ENCODE assay signal across 12 cellular contexts in genomic region chr10:94344522-94345122, GRCh38. TPM values are rescaled to one million over a fixed set of nuclear protein-coding genes. Genes with fewer than 3 reads are reported as not detected.
DNase-seq lines count a peak whose midpoint lies in the region; ATAC-seq, FAIRE-seq and TF ChIP-seq lines count a peak whose summit lies in the region.
"Had no signal": no experiment of that assay in that cellular context is flagged by ENCODE, and none has a peak within 500 bp of the region (broad histone marks: within the 10 kb centered on the region; RNA-seq: fewer than 3 reads in every experiment).

No MANE protein-coding gene starts in this region.

- no TSS peak for BruUV-seq in GM12878 (replicated peaks; lab: Mats Ljungman, UMichigan)

- H3K9ac ChIP-seq in GM12878 (ENCODE audit: control insufficient read depth, insufficient read depth, low read length): peak overlapping the region; percentile 3; the same call in 1 of the 2 replicates
- H3K9ac ChIP-seq: GM23248 had no signal

- FAIRE-seq in GM12878 (lab: Jason Lieb, UNC): peak; percentile 31
- FAIRE-seq: urothelium cell line had no signal

- H3K27ac ChIP-seq in GM12878 (ENCODE audit: control insufficient read depth, insufficient read depth): peak overlapping the region; percentile 73
- H3K27ac ChIP-seq: esophagus muscularis mucosa, GM23248 had no signal

- WGBS in GM12878 (ENCODE audit: insufficient coverage, insufficient replicate concordance, low lambda C conversion rate, missing lambda C conversion rate): 2% methylated on average over 6 of the region's 6 CpGs

- no peak for TF ChIP-seq POLR2A in GM12878 (IDR thresholded peaks at IDR 0.05; ENCODE audit: low read depth, low read length)

- ATAC-seq in GM18868 (IDR thresholded peaks at IDR 0.05; ENCODE audit: unreplicated experiment) (peak; percentile 97), GM21619 (IDR thresholded peaks at IDR 0.05; ENCODE audit: unreplicated experiment) (peak; percentile 96), HG03159 (IDR thresholded peaks at IDR 0.05; ENCODE audit: unreplicated experiment) (peak; percentile 96), GM12878 (peak; percentile 95), mucosa of descending colon (no peak)

- H3K4me3 ChIP-seq in GM12878: peak overlapping the region; percentile 16; the same call in 1 of the 2 replicates
- no peak overlapping the region for H3K4me3 ChIP-seq in mucosa of descending colon
- H3K4me3 ChIP-seq: esophagus muscularis mucosa, GM23248 had no signal

- DNase-seq in GM12878 (ENCODE audit: low read depth, low spot score) (peak; percentile 58), mucosa of descending colon (no peak), G401 (ENCODE audit: low spot score) (no peak), GDM1 (lab: John Stamatoyannopoulos, UW) (no peak), ecto neural progenitor cell (ENCODE audit: low spot score) (no peak)
- DNase-seq: GM23248, posterior cingulate gyrus had no signal

- H3K4me2 ChIP-seq in GM12878 (ENCODE audit: control insufficient read depth, insufficient read depth): peak overlapping the region; percentile 66

- no peaks in the 10 kb centered on the region for H3K27me3 ChIP-seq in GM12878 (replicated peaks in 1 of 2; ENCODE audit: control insufficient read depth in 2 of 2, insufficient read depth in 2 of 2, low read length in 1 of 2)
- H3K27me3 ChIP-seq: esophagus muscularis mucosa had no signal

- CTCF ChIA-PET in GM12878 (lab: Yijun Ruan, JAX): interaction anchor here (0.5 to 2.8 kb wide), 9 partner anchors 11 to 101 kb away, joined by 3 to 17 read pairs (median 4); partner anchors contain the start of gene NOC3L

- in situ Hi-C loops in GM12878 (cut with MboI) (no loop called here), G401 (cut with HindIII; ENCODE audit: low sequenced_read_pairs) (no loop called here)

- H3K9me3 ChIP-seq in GM12878 (replicated peaks; ENCODE audit: control insufficient read depth, insufficient read depth, low read length) (no peaks in the 10 kb centered on the region; the same call in 2 of the 3 replicates), mucosa of descending colon (no peaks in the 10 kb centered on the region)
- H3K9me3 ChIP-seq: esophagus muscularis mucosa had no signal

- peaks cover 3 to 14% of the 10 kb centered on the region in 2 experiments; a peak in 3 of 4 replicates for H3K36me3 ChIP-seq in GM12878 (ENCODE audit: control insufficient read depth in 2 of 2, insufficient read depth in 2 of 2, low read length in 1 of 2)
- no peaks in the 10 kb centered on the region for H3K36me3 ChIP-seq in mucosa of descending colon (ENCODE audit: low read depth)

- RAD21 ChIA-PET in GM12878 (lab: Charles Lee; ENCODE audit: unreplicated experiment): interaction anchor here (1.0 to 2.3 kb wide), 8 partner anchors 10 to 101 kb away, joined by 3 to 14 read pairs (median 4); partner anchors contain the start of gene NOC3L

- peak overlapping the region; percentile 42 for H2AFZ ChIP-seq in GM12878 (ENCODE audit: control insufficient read depth, low read depth, low read length)
- H2AFZ ChIP-seq: GM23248 had no signal

- TF ChIP-seq CTCF in GM12878 (IDR thresholded peaks at IDR 0.05 in 2 of 3, conservative IDR thresholded peaks at IDR 0.05 in 1 of 3; ENCODE audit: control insufficient read depth in 2 of 3, extremely low read depth in 1 of 3, insufficient read depth in 1 of 3, low read depth in 3 of 3, low read length in 3 of 3) (no peak), mucosa of descending colon (IDR thresholded peaks at IDR 0.05) (no peak)

- H4K20me1 ChIP-seq in GM12878 (ENCODE audit: control insufficient read depth, insufficient read depth): no peaks in the 10 kb centered on the region

- no peak for TF ChIP-seq RAD21 in GM12878 (IDR thresholded peaks at IDR 0.05; ENCODE audit: insufficient read depth, low read depth, low read length)

- intact Hi-C loops in GM12878 (cut with micrococcal nuclease; ENCODE audit: unreplicated experiment) (no loop called here), mucosa of descending colon (cut with DNase I, micrococcal nuclease) (no loop called here)

- H3K4me1 ChIP-seq in GM12878 (ENCODE audit: control insufficient read depth, insufficient read depth, low read length) (peaks cover 9% of the 10 kb centered on the region), mucosa of descending colon (ENCODE audit: low read depth) (no peaks in the 10 kb centered on the region)
- H3K4me1 ChIP-seq: esophagus muscularis mucosa had no signal

- POLR2A ChIA-PET in GM12878 (lab: Charles Lee): interaction anchor here (1.0 to 1.1 kb wide), 2 partner anchors 18 to 23 kb away, joined by 3 to 4 read pairs; partner anchors contain the start of gene NOC3L

- SMC1A ChIA-PET in GM12878 (lab: Charles Lee; ENCODE audit: uncharacterized antibody, unreplicated experiment): interaction anchor here (0.9 to 3.5 kb wide), 8 partner anchors 9 to 134 kb away, joined by 3 to 17 read pairs (median 8); partner anchors contain the start of genes NOC3L and TBC1D12

- peaks cover 2% of the 10 kb centered on the region for H3K79me2 ChIP-seq in GM12878 (ENCODE audit: control insufficient read depth, insufficient read depth, low read length)

- TF ChIP-seq EP300 in GM12878 (IDR thresholded peaks at IDR 0.05; ENCODE audit: borderline replicate concordance in 1 of 2, control insufficient read depth in 1 of 2, low read depth in 2 of 2, low read length in 2 of 2): peak in 1 of 2 experiments; percentile 68

TF ChIP-seq in GM12878, 131 proteins besides CTCF, POLR2A, EP300 and RAD21 (continues in another document):
- TF ChIP-seq SKIL (IDR thresholded peaks at IDR 0.05; ENCODE audit: low read depth, poor library complexity, severe bottlenecking): peak; percentile 73

RNA-seq across cellular contexts. Expression of gene NOC3L, which starts 18.1 kb away (rescaled TPM):
- total RNA-seq in GM12878 (2013; cell fraction: nucleolus; rRNA removed): 121 and 125 TPM in 2 replicates
- total RNA-seq in GM12878 (2014; rRNA removed): 37.4 and 47.5 TPM in 2 replicates
- 51.4 and 55.3 TPM in 2 replicates for total RNA-seq in GM12878 (2014; rRNA removed; fragmentation: Illumina TruSeq; extraction: Trizol)
- total RNA-seq in GM12878 (2021): 28.1 and 30.0 TPM in 2 replicates
- polyA plus RNA-seq in GM12878 (2011; ENCODE audit: low read depth): 8.7 TPM
- 50.1 and 81.7 TPM in 2 replicates for polyA plus RNA-seq in GM12878 (2011; rRNA removed)
- polyA plus RNA-seq in GM12878 (2011; cell fraction: cytosol; rRNA removed): 15.8 and 16.7 TPM in 2 replicates
- polyA plus RNA-seq in GM12878 (2011; cell fraction: nucleus; rRNA removed): 47.3 and 48.3 TPM in 2 replicates
- polyA plus RNA-seq in GM12878 (2012): 12.2 and 21.3 TPM in 2 replicates
- 42.7 and 51.8 TPM in 2 replicates for polyA plus RNA-seq in GM12878 (2014; fragmentation: Illumina TruSeq; extraction: Trizol)
- polyA plus RNA-seq in GM12878 (2014; fragmentation: Nextera tagmentation; extraction: Ambion mirVana): 10 to 100 TPM; 37.7 to 38.2 TPM
- 23.5 and 27.8 TPM in 2 replicates for polyA plus RNA-seq in GM12878 (2014; rRNA removed)
- 10 to 100 TPM; 43.1 to 47.3 TPM for polyA plus RNA-seq in GM12878 (2016; fragmentation: Nextera tagmentation; extraction: Ambion mirVana)
- 36.3 and 50.6 TPM in 2 replicates for polyA minus RNA-seq in GM12878 (2011; rRNA and poly(A)+ RNA removed)
- 16.1 and 16.7 TPM in 2 replicates for polyA minus RNA-seq in GM12878 (2011; cell fraction: cytosol; rRNA and poly(A)+ RNA removed)
- 28.5 and 32.4 TPM in 2 replicates for polyA minus RNA-seq in GM12878 (2011; cell fraction: nucleus; rRNA and poly(A)+ RNA removed)
- total RNA-seq in mucosa of descending colon: 10 to 100 TPM in 2 of 3 donors, 1 to 10 TPM in 1; 7.4 to 11.9 (median 10.2) TPM
- total RNA-seq in G401 (2014; rRNA removed; shearing (Covaris generic)): 27.7 and 48.2 TPM in 2 replicates

RNA-seq across cellular contexts. Expression of gene TBC1D12, which starts 57.7 kb away (rescaled TPM):
- total RNA-seq in GM12878 (2013; cell fraction: nucleolus; rRNA removed): 30.1 and 31.6 TPM in 2 replicates
- total RNA-seq in GM12878 (2014; rRNA removed) (5.5 and 7.6 TPM in 2 replicates), GM12878 (2014; rRNA removed; fragmentation: Illumina TruSeq; extraction: Trizol) (5.5 and 6.2 TPM in 2 replicates), GM12878 (2021) (4.8 and 5.3 TPM in 2 replicates), mucosa of descending colon (10 to 100 TPM; 13.6 to 20.2 (median 18.5) TPM)
- 1.4 TPM for polyA plus RNA-seq in GM12878 (2011; ENCODE audit: low read depth)
- polyA plus RNA-seq in GM12878 (2011; rRNA removed) (7.5 and 11.9 TPM in 2 replicates), GM12878 (2014; fragmentation: Illumina TruSeq; extraction: Trizol) (4.1 and 4.8 TPM in 2 replicates), GM12878 (2014; fragmentation: Nextera tagmentation; extraction: Ambion mirVana) (1 to 10 TPM; 3.3 TPM), GM12878 (2014; rRNA removed) (2.6 and 4.4 TPM in 2 replicates), GM12878 (2016; fragmentation: Nextera tagmentation; extraction: Ambion mirVana) (1 to 10 TPM; 2.9 to 3.5 TPM)
- 2.1 and 2.2 TPM in 2 replicates for polyA plus RNA-seq in GM12878 (2011; cell fraction: cytosol; rRNA removed)
- 4.6 and 5.6 TPM in 2 replicates for polyA plus RNA-seq in GM12878 (2011; cell fraction: nucleus; rRNA removed)
- polyA plus RNA-seq in GM12878 (2012): 4.1 and 5.2 TPM in 2 replicates
- 4.1 and 5.0 TPM in 2 replicates for polyA minus RNA-seq in GM12878 (2011; rRNA and poly(A)+ RNA removed)
- 1.3 and 2.5 TPM in 2 replicates for polyA minus RNA-seq in GM12878 (2011; cell fraction: cytosol; rRNA and poly(A)+ RNA removed)
- polyA minus RNA-seq in GM12878 (2011; cell fraction: nucleus; rRNA and poly(A)+ RNA removed): 3.3 and 6.5 TPM in 2 replicates
- total RNA-seq in G401 (2014; rRNA removed; shearing (Covaris generic)): 14.9 and 17.8 TPM in 2 replicates
